Comparison of ENCODE assay signal across 1 cellular context in the genomic region with DNA sequence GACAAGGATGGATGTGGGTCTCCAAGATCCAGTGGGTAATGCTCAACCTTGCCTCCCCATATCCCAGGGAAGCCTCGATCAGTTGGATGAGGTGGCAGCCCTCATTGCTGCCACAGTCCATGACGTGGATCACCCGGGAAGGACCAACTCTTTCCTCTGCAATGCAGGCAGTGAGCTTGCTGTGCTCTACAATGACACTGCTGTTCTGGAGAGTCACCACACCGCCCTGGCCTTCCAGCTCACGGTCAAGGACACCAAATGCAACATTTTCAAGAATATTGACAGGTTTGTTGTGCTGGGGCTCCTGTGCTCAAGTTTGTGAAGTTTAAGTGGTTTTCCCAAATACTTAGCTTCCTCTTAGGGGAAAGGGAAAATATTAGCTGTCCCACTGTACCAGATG.
TF ChIP-seq lines count a peak whose summit lies in the region.

No MANE protein-coding gene starts in this region.

TF ChIP-seq in HepG2, 621 proteins besides CTCF, POLR2A, EP300 and RAD21 (continued from another document):
- TF ChIP-seq, protein P1, sequence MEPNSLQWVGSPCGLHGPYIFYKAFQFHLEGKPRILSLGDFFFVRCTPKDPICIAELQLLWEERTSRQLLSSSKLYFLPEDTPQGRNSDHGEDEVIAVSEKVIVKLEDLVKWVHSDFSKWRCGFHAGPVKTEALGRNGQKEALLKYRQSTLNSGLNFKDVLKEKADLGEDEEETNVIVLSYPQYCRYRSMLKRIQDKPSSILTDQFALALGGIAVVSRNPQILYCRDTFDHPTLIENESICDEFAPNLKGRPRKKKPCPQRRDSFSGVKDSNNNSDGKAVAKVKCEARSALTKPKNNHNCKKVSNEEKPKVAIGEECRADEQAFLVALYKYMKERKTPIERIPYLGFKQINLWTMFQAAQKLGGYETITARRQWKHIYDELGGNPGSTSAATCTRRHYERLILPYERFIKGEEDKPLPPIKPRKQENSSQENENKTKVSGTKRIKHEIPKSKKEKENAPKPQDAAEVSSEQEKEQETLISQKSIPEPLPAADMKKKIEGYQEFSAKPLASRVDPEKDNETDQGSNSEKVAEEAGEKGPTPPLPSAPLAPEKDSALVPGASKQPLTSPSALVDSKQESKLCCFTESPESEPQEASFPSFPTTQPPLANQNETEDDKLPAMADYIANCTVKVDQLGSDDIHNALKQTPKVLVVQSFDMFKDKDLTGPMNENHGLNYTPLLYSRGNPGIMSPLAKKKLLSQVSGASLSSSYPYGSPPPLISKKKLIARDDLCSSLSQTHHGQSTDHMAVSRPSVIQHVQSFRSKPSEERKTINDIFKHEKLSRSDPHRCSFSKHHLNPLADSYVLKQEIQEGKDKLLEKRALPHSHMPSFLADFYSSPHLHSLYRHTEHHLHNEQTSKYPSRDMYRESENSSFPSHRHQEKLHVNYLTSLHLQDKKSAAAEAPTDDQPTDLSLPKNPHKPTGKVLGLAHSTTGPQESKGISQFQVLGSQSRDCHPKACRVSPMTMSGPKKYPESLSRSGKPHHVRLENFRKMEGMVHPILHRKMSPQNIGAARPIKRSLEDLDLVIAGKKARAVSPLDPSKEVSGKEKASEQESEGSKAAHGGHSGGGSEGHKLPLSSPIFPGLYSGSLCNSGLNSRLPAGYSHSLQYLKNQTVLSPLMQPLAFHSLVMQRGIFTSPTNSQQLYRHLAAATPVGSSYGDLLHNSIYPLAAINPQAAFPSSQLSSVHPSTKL (CRISPR knock-in tag; IDR thresholded peaks at IDR 0.05): peak; percentile 29; the same call in 1 of the 2 replicates
- TF ChIP-seq ASH2L (IDR thresholded peaks at IDR 0.05; ENCODE audit: insufficient read length, low read depth, low read length): no peak
- no peak for TF ChIP-seq ZNF10 (CRISPR knock-in tag; IDR thresholded peaks at IDR 0.05; ENCODE audit: borderline replicate concordance, low read depth)
- TF ChIP-seq, protein P2, sequence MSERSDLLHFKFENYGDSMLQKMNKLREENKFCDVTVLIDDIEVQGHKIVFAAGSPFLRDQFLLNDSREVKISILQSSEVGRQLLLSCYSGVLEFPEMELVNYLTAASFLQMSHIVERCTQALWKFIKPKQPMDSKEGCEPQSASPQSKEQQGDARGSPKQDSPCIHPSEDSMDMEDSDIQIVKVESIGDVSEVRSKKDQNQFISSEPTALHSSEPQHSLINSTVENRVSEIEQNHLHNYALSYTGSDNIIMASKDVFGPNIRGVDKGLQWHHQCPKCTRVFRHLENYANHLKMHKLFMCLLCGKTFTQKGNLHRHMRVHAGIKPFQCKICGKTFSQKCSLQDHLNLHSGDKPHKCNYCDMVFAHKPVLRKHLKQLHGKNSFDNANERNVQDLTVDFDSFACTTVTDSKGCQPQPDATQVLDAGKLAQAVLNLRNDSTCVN (CRISPR knock-in tag; IDR thresholded peaks at IDR 0.05; ENCODE audit: borderline replicate concordance): peak; percentile 89
- no peak for TF ChIP-seq GABPB1 (CRISPR knock-in tag; IDR thresholded peaks at IDR 0.05)
- TF ChIP-seq ZNF768 (CRISPR knock-in tag; IDR thresholded peaks at IDR 0.05): 0 out of 2 replicates have a peak, but pooled peaks have one; percentile 26
- TF ChIP-seq NR2F2 (IDR thresholded peaks at IDR 0.05; ENCODE audit: borderline replicate concordance, low read depth): no peak
- TF ChIP-seq RXRA (CRISPR knock-in tag; IDR thresholded peaks at IDR 0.05): peak; percentile 19; the same call in 1 of the 2 replicates
- 0 out of 2 replicates have a peak, but pooled peaks have one; percentile 10 for TF ChIP-seq SAP130 (CRISPR knock-in tag; IDR thresholded peaks at IDR 0.05; ENCODE audit: low read depth)
- peak; percentile 12; the same call in 1 of the 2 replicates for TF ChIP-seq RARA (CRISPR knock-in tag; IDR thresholded peaks at IDR 0.05)
- TF ChIP-seq, protein P3, sequence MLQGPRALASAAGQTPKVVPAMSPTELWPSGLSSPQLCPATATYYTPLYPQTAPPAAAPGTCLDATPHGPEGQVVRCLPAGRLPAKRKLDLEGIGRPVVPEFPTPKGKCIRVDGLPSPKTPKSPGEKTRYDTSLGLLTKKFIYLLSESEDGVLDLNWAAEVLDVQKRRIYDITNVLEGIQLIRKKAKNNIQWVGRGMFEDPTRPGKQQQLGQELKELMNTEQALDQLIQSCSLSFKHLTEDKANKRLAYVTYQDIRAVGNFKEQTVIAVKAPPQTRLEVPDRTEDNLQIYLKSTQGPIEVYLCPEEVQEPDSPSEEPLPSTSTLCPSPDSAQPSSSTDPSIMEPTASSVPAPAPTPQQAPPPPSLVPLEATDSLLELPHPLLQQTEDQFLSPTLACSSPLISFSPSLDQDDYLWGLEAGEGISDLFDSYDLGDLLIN (CRISPR knock-in tag; IDR thresholded peaks at IDR 0.05; ENCODE audit: borderline replicate concordance): no peak
- TF ChIP-seq HHEX (CRISPR knock-in tag; IDR thresholded peaks at IDR 0.05): no peak
- TF ChIP-seq, protein P4, sequence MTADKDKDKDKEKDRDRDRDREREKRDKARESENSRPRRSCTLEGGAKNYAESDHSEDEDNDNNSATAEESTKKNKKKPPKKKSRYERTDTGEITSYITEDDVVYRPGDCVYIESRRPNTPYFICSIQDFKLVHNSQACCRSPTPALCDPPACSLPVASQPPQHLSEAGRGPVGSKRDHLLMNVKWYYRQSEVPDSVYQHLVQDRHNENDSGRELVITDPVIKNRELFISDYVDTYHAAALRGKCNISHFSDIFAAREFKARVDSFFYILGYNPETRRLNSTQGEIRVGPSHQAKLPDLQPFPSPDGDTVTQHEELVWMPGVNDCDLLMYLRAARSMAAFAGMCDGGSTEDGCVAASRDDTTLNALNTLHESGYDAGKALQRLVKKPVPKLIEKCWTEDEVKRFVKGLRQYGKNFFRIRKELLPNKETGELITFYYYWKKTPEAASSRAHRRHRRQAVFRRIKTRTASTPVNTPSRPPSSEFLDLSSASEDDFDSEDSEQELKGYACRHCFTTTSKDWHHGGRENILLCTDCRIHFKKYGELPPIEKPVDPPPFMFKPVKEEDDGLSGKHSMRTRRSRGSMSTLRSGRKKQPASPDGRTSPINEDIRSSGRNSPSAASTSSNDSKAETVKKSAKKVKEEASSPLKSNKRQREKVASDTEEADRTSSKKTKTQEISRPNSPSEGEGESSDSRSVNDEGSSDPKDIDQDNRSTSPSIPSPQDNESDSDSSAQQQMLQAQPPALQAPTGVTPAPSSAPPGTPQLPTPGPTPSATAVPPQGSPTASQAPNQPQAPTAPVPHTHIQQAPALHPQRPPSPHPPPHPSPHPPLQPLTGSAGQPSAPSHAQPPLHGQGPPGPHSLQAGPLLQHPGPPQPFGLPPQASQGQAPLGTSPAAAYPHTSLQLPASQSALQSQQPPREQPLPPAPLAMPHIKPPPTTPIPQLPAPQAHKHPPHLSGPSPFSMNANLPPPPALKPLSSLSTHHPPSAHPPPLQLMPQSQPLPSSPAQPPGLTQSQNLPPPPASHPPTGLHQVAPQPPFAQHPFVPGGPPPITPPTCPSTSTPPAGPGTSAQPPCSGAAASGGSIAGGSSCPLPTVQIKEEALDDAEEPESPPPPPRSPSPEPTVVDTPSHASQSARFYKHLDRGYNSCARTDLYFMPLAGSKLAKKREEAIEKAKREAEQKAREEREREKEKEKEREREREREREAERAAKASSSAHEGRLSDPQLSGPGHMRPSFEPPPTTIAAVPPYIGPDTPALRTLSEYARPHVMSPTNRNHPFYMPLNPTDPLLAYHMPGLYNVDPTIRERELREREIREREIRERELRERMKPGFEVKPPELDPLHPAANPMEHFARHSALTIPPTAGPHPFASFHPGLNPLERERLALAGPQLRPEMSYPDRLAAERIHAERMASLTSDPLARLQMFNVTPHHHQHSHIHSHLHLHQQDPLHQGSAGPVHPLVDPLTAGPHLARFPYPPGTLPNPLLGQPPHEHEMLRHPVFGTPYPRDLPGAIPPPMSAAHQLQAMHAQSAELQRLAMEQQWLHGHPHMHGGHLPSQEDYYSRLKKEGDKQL (CRISPR knock-in tag; IDR thresholded peaks at IDR 0.05; ENCODE audit: low read depth): no peak
- TF ChIP-seq, protein P5, sequence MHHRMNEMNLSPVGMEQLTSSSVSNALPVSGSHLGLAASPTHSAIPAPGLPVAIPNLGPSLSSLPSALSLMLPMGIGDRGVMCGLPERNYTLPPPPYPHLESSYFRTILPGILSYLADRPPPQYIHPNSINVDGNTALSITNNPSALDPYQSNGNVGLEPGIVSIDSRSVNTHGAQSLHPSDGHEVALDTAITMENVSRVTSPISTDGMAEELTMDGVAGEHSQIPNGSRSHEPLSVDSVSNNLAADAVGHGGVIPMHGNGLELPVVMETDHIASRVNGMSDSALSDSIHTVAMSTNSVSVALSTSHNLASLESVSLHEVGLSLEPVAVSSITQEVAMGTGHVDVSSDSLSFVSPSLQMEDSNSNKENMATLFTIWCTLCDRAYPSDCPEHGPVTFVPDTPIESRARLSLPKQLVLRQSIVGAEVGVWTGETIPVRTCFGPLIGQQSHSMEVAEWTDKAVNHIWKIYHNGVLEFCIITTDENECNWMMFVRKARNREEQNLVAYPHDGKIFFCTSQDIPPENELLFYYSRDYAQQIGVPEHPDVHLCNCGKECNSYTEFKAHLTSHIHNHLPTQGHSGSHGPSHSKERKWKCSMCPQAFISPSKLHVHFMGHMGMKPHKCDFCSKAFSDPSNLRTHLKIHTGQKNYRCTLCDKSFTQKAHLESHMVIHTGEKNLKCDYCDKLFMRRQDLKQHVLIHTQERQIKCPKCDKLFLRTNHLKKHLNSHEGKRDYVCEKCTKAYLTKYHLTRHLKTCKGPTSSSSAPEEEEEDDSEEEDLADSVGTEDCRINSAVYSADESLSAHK (CRISPR knock-in tag; IDR thresholded peaks at IDR 0.05; ENCODE audit: borderline replicate concordance): no peak
- no peak for TF ChIP-seq ZNF556 (CRISPR knock-in tag; IDR thresholded peaks at IDR 0.05; ENCODE audit: borderline replicate concordance)
- no peak for TF ChIP-seq PHF5A (CRISPR knock-in tag; IDR thresholded peaks at IDR 0.05; ENCODE audit: low read depth, unreplicated experiment)
- peak; percentile 65 for TF ChIP-seq BCL6 (CRISPR knock-in tag; IDR thresholded peaks at IDR 0.05)
- TF ChIP-seq REPIN1 (CRISPR knock-in tag; IDR thresholded peaks at IDR 0.05; ENCODE audit: borderline replicate concordance, low read depth): no peak
- no peak for TF ChIP-seq NFYB (CRISPR knock-in tag; IDR thresholded peaks at IDR 0.05)
- TF ChIP-seq ZNF234 (CRISPR knock-in tag; conservative IDR thresholded peaks at IDR 0.05): no peak
- no peak for TF ChIP-seq RAD51 (IDR thresholded peaks at IDR 0.05; ENCODE audit: borderline replicate concordance)
